ENCODE assay signal across 16 cellular contexts in the genomic region with DNA sequence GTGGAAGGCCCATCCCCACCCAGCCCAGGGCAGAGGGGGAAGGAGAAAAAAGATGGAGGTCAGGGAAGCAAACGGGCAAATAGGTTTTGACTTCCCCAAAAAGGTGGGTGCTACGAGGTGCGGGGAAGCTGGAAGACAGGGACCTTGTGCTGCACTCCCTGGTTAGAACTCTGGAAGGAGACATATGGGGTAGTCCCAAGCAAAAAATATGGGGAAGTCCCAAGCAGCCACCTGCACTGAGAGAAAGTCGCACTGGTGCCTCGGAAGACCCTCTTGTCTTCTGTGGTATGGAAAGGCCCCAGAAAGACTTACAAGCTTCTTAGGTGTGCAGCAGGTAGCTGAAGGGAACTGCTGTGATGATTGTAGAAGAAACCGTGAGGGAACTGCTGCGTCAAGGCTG.
DNase-seq lines count a peak whose midpoint lies in the region; ATAC-seq and TF ChIP-seq lines count a peak whose summit lies in the region.
"Had no signal": no experiment of that assay in that cellular context is flagged by ENCODE, and none has a peak within 500 bp of the region (broad histone marks: within the 10 kb centered on the region; RNA-seq: fewer than 3 reads in every experiment).

No MANE protein-coding gene starts in this region.

- H2BK15ac ChIP-seq in IMR-90 (ENCODE audit: low read depth, low read length): peak overlapping the region; percentile 42; the same call in 1 of the 3 replicates
- no peak overlapping the region for H2BK15ac ChIP-seq in neuronal stem cell (ENCODE audit: low read length)

- no peaks in the 10 kb centered on the region for H3K9me3 ChIP-seq in IMR-90 (ENCODE audit: control insufficient read depth, insufficient read depth, low read length)
- no peaks in the 10 kb centered on the region for H3K9me3 ChIP-seq in neuronal stem cell (replicated peaks in 1 of 2; ENCODE audit: control insufficient read depth in 2 of 2, insufficient read depth in 1 of 2, low read depth in 1 of 2, low read length in 2 of 2)
- H3K9me3 ChIP-seq in skeletal muscle tissue (ENCODE audit: control insufficient read depth in 3 of 3, low read length in 3 of 3): no peaks in the 10 kb centered on the region
- no peaks in the 10 kb centered on the region for H3K9me3 ChIP-seq in lower lobe of right lung
- no peaks in the 10 kb centered on the region for H3K9me3 ChIP-seq in upper lobe of right lung

- H4K8ac ChIP-seq in IMR-90 (ENCODE audit: low read depth in 2 of 2, low read length in 2 of 2): peak overlapping the region in 1 of 2 experiments; percentile 37; a peak in 1 of 4 replicates
- H4K8ac ChIP-seq in neuronal stem cell (ENCODE audit: low read depth, low read length): no peak overlapping the region

- H4K5ac ChIP-seq in IMR-90 (ENCODE audit: low read depth, low read length): no peak overlapping the region

- H3K4ac ChIP-seq in IMR-90 (ENCODE audit: low read depth, low read length) (peak overlapping the region; percentile 79), neuronal stem cell (ENCODE audit: low read length) (no peak overlapping the region)

- no peaks in the 10 kb centered on the region for H3K79me1 ChIP-seq in IMR-90 (ENCODE audit: low read depth in 1 of 2, low read length in 2 of 2)
- H3K79me1 ChIP-seq in neuronal stem cell (ENCODE audit: low read depth, low read length): peaks cover 3% of the 10 kb centered on the region

- H3K36me3 ChIP-seq in IMR-90 (ENCODE audit: control insufficient read depth, insufficient read depth, low read length) (no peaks in the 10 kb centered on the region), neuronal stem cell (replicated peaks in 1 of 2; ENCODE audit: control insufficient read depth in 2 of 2, insufficient read depth in 2 of 2, low read length in 2 of 2) (no peaks in the 10 kb centered on the region), skeletal muscle tissue (ENCODE audit: control insufficient read depth in 3 of 3, insufficient read depth in 3 of 3, low read length in 3 of 3) (no peaks in the 10 kb centered on the region), lower lobe of right lung (no peaks in the 10 kb centered on the region), upper lobe of right lung (no peaks in the 10 kb centered on the region)

- dilution Hi-C loops in IMR-90 (cut with HindIII; ENCODE audit: low sequenced_read_pairs, unreplicated experiment): no loop called here

- POLR2A ChIA-PET in IMR-90 (lab: Charles Lee; ENCODE audit: unreplicated experiment): no interaction called here

- BruUV-seq in IMR-90 (replicated peaks; lab: Mats Ljungman, UMichigan): no TSS peak

- peaks cover 11% of the 10 kb centered on the region for H3K4me1 ChIP-seq in IMR-90 (ENCODE audit: control insufficient read depth, insufficient read depth, low read length)
- H3K4me1 ChIP-seq in neuronal stem cell (ENCODE audit: control insufficient read depth in 2 of 2, insufficient read depth in 1 of 2, low read depth in 1 of 2, low read length in 2 of 2): peaks cover 5 to 7% of the 10 kb centered on the region in 2 donors
- peaks cover 18 to 40% (median 31%) of the 10 kb centered on the region in 3 donors for H3K4me1 ChIP-seq in skeletal muscle tissue (ENCODE audit: control insufficient read depth in 3 of 3, insufficient read depth in 3 of 3, low read length in 3 of 3)
- H3K4me1 ChIP-seq in lower lobe of right lung: peaks cover 14% of the 10 kb centered on the region
- peaks cover 8% of the 10 kb centered on the region for H3K4me1 ChIP-seq in upper lobe of right lung

- no peak overlapping the region for H2BK5ac ChIP-seq in IMR-90 (ENCODE audit: low read depth, low read length, poor library complexity, severe bottlenecking)
- no peak overlapping the region for H2BK5ac ChIP-seq in neuronal stem cell (ENCODE audit: low read length)

- H3K4me3 ChIP-seq in IMR-90 (ENCODE audit: insufficient read depth, low read depth, low read length) (no peak overlapping the region), neuronal stem cell (ENCODE audit: low read length in 2 of 2) (no peak overlapping the region), skeletal muscle tissue (ENCODE audit: low read length in 3 of 3) (no peak overlapping the region), lower lobe of right lung (no peak overlapping the region), upper lobe of right lung (no peak overlapping the region)

- no peak for TF ChIP-seq RAD21 in IMR-90 (IDR thresholded peaks at IDR 0.05; ENCODE audit: low read length)

- H3K56ac ChIP-seq in IMR-90 (ENCODE audit: extremely low read depth, insufficient read depth, low read length): no peak overlapping the region

- H2BK120ac ChIP-seq in IMR-90 (ENCODE audit: low read depth, low read length) (peak overlapping the region; percentile 72; the same call in 1 of the 2 replicates), neuronal stem cell (ENCODE audit: low read depth, low read length) (no peak overlapping the region)

- in situ Hi-C loops in IMR-90 (cut with MboI; ENCODE audit: low sequenced_read_pairs): no loop called here

- TF ChIP-seq CTCF in IMR-90 (conservative IDR thresholded peaks at IDR 0.05; ENCODE audit: low read depth, low read length): no peak
- no peak for TF ChIP-seq CTCF in lower lobe of right lung (IDR thresholded peaks at IDR 0.05)
- TF ChIP-seq CTCF in upper lobe of right lung (IDR thresholded peaks at IDR 0.05): no peak

- H2AFZ ChIP-seq in IMR-90 (replicated peaks; ENCODE audit: low read length, poor library complexity) (no peak overlapping the region), neuronal stem cell (ENCODE audit: low read length) (no peak overlapping the region)

- H3K18ac ChIP-seq in IMR-90 (ENCODE audit: low read depth, low read length) (no peak overlapping the region), neuronal stem cell (ENCODE audit: low read length) (no peak overlapping the region)

- H4K20me1 ChIP-seq in IMR-90 (ENCODE audit: insufficient read depth, low read length): no peaks in the 10 kb centered on the region

- H2AK9ac ChIP-seq in IMR-90 (replicated peaks; ENCODE audit: low read depth, low read length, poor library complexity): no peak overlapping the region

- peak overlapping the region; percentile 0 for H2BK12ac ChIP-seq in neuronal stem cell (ENCODE audit: low read length)

- intact Hi-C loops in IMR-90 (cut with micrococcal nuclease) (no loop called here), lower lobe of right lung (cut with DNase I) (no loop called here), upper lobe of right lung (cut with DNase I) (no loop called here)
- intact Hi-C loops in dendritic cell treated with granulocyte-macrophage colony-stimulating factor and Interleukin-4, amounts not matched to agents 40 ng/mL and 50 ng/mL, for 4 days (cut with micrococcal nuclease): loop anchor here (5.0 kb wide), 1 partner anchor 33 kb away; no protein-coding TSS in a partner anchor

- CTCF ChIA-PET in IMR-90 (lab: Yijun Ruan, JAX): no interaction called here

- no peak overlapping the region for H3K4me3 Mint-ChIP-seq in dendritic cell treated with granulocyte-macrophage colony-stimulating factor and Interleukin-4, amounts not matched to agents 40 ng/mL and 50 ng/mL, for 4 days
- no peak overlapping the region for H3K4me3 Mint-ChIP-seq in activated T-helper 17 cell treated with anti-CD3 and anti-CD28 coated beads, Interleukin-2, amount 50 U/mL, for 72 hours
- H3K4me3 Mint-ChIP-seq: B cell; CD8-positive, alpha-beta T cell; H9 had no signal

- 95% methylated on average over 2 of the region's 7 CpGs; no CpG with 5 or more reads in 1 of the 2 experiments for WGBS in IMR-90 (ENCODE audit: extremely low coverage in 2 of 2, insufficient read length in 1 of 2), 2 experiments
- no CpG with 5 or more reads among the region's 7 CpGs for WGBS in neuronal stem cell (ENCODE audit: extremely low coverage in 2 of 2, insufficient read length in 2 of 2, insufficient replicate concordance in 1 of 2), 2 donors

- peak overlapping the region; percentile 59; the same call in 1 of the 2 replicates for H4K91ac ChIP-seq in IMR-90 (ENCODE audit: insufficient read depth, low read depth, low read length)
- H4K91ac ChIP-seq in neuronal stem cell (ENCODE audit: low read depth, low read length, poor library complexity): no peak overlapping the region

- peaks cover 52% of the 10 kb centered on the region for H3K4me1 Mint-ChIP-seq in dendritic cell treated with granulocyte-macrophage colony-stimulating factor and Interleukin-4, amounts not matched to agents 40 ng/mL and 50 ng/mL, for 4 days (ENCODE audit: low read depth)
- H3K4me1 Mint-ChIP-seq in activated T-helper 17 cell treated with anti-CD3 and anti-CD28 coated beads, Interleukin-2, amount 50 U/mL, for 72 hours: peaks cover 10% of the 10 kb centered on the region

- no peaks in the 10 kb centered on the region for H3K27me3 ChIP-seq in IMR-90 (ENCODE audit: control insufficient read depth, insufficient read depth, low read length)
- no peaks in the 10 kb centered on the region for H3K27me3 ChIP-seq in neuronal stem cell (ENCODE audit: control insufficient read depth in 3 of 3, insufficient read depth in 3 of 3, low read depth in 1 of 3, low read length in 3 of 3)
- H3K27me3 ChIP-seq in skeletal muscle tissue (ENCODE audit: control insufficient read depth in 3 of 3, insufficient read depth in 3 of 3, low read length in 3 of 3): no peaks in the 10 kb centered on the region
- no peaks in the 10 kb centered on the region for H3K27me3 ChIP-seq in lower lobe of right lung (ENCODE audit: low read depth)
- no peaks in the 10 kb centered on the region for H3K27me3 ChIP-seq in upper lobe of right lung

- no peaks in the 10 kb centered on the region for H3K9me3 Mint-ChIP-seq in dendritic cell treated with granulocyte-macrophage colony-stimulating factor and Interleukin-4, amounts not matched to agents 40 ng/mL and 50 ng/mL, for 4 days
- H3K9me3 Mint-ChIP-seq in activated T-helper 17 cell treated with anti-CD3 and anti-CD28 coated beads, Interleukin-2, amount 50 U/mL, for 72 hours: no peaks in the 10 kb centered on the region
- H3K9me3 Mint-ChIP-seq: CD8-positive, alpha-beta T cell; H9 had no signal

- no peak overlapping the region for H3K23ac ChIP-seq in IMR-90 (ENCODE audit: low read depth, low read length)
- H3K23ac ChIP-seq in neuronal stem cell (ENCODE audit: low read depth, low read length, poor library complexity): no peak overlapping the region

- H3K9ac ChIP-seq in IMR-90 (ENCODE audit: low read depth, low read length): no peak overlapping the region
- no peak overlapping the region for H3K9ac ChIP-seq in neuronal stem cell (ENCODE audit: low read depth, low read length, poor library complexity)
- H3K9ac ChIP-seq in skeletal muscle tissue (ENCODE audit: low read depth in 1 of 3, low read length in 3 of 3): peak overlapping the region in 1 of 3 donors; percentile 32

- DNase-seq in IMR-90 (no peak), neuronal stem cell (ENCODE audit: low spot score) (no peak), lower lobe of right lung (no peak), upper lobe of right lung (no peak)
- DNase-seq: C1 segment of cervical spinal cord; CD8-positive, alpha-beta T cell; COR-L47; DMS153; DMS79 treated with DMSO at 0.1 percent for 48 hours; EL; GOT3; H9 had no signal

- peak overlapping the region; percentile 83 for H3K27ac Mint-ChIP-seq in dendritic cell treated with granulocyte-macrophage colony-stimulating factor and Interleukin-4, amounts not matched to agents 40 ng/mL and 50 ng/mL, for 4 days
- H3K27ac Mint-ChIP-seq in activated T-helper 17 cell treated with anti-CD3 and anti-CD28 coated beads, Interleukin-2, amount 50 U/mL, for 72 hours: no peak overlapping the region
- H3K27ac Mint-ChIP-seq: B cell; CD8-positive, alpha-beta T cell had no signal

- no peaks in the 10 kb centered on the region for H3K36me3 Mint-ChIP-seq in dendritic cell treated with granulocyte-macrophage colony-stimulating factor and Interleukin-4, amounts not matched to agents 40 ng/mL and 50 ng/mL, for 4 days (ENCODE audit: low read depth)
- no peaks in the 10 kb centered on the region for H3K36me3 Mint-ChIP-seq in activated T-helper 17 cell treated with anti-CD3 and anti-CD28 coated beads, Interleukin-2, amount 50 U/mL, for 72 hours (ENCODE audit: low read depth)
- H3K36me3 Mint-ChIP-seq: CD8-positive, alpha-beta T cell had no signal

- H3K14ac ChIP-seq in IMR-90 (replicated peaks; ENCODE audit: low read depth, low read length) (0 out of 2 replicates have a peak overlapping the region, but pooled peaks have one; percentile 31), neuronal stem cell (ENCODE audit: low read length) (no peak overlapping the region)

- peak overlapping the region; percentile 31; the same call in 1 of the 2 replicates for H2AK5ac ChIP-seq in IMR-90 (ENCODE audit: low read depth, low read length)
- H2AK5ac ChIP-seq in neuronal stem cell (ENCODE audit: low read depth, low read length): peak overlapping the region; percentile 28

- peaks cover 7% of the 10 kb centered on the region for H3K9me1 ChIP-seq in IMR-90 (ENCODE audit: insufficient read depth, low read length)

- TF ChIP-seq POLR2A in IMR-90 (IDR thresholded peaks at IDR 0.05; ENCODE audit: low read depth, low read length): no peak

- no peak overlapping the region for H3K27ac ChIP-seq in IMR-90 (ENCODE audit: insufficient read depth, low read length)
- H3K27ac ChIP-seq in neuronal stem cell (replicated peaks; ENCODE audit: low read length): no peak overlapping the region
- peak overlapping the region; percentile 62 for H3K27ac ChIP-seq in skeletal muscle tissue (ENCODE audit: low read depth, low read length)
- no peak overlapping the region for H3K27ac ChIP-seq in lower lobe of right lung
- no peak overlapping the region for H3K27ac ChIP-seq in upper lobe of right lung

- H3K4me2 ChIP-seq in IMR-90 (ENCODE audit: low read depth, low read length): no peak overlapping the region
- no peak overlapping the region for H3K4me2 ChIP-seq in neuronal stem cell (ENCODE audit: insufficient read depth, low read length, poor library complexity, severe bottlenecking)

- peak overlapping the region; percentile 88; the same call in 1 of the 2 replicates for H2BK20ac ChIP-seq in IMR-90 (ENCODE audit: low read depth, low read length)

- H3K27me3 Mint-ChIP-seq in dendritic cell treated with granulocyte-macrophage colony-stimulating factor and Interleukin-4, amounts not matched to agents 40 ng/mL and 50 ng/mL, for 4 days: no peaks in the 10 kb centered on the region
- no peaks in the 10 kb centered on the region for H3K27me3 Mint-ChIP-seq in activated T-helper 17 cell treated with anti-CD3 and anti-CD28 coated beads, Interleukin-2, amount 50 U/mL, for 72 hours
- H3K27me3 Mint-ChIP-seq: B cell had no signal

- no peak for ATAC-seq in IMR-90 (ENCODE audit: low read depth)
- ATAC-seq in activated T-helper 17 cell treated with anti-CD3 and anti-CD28 coated beads, Interleukin-2, amount 50 U/mL, for 72 hours (replicated peaks): no peak
- no peak for ATAC-seq in lower lobe of right lung
- no peak for ATAC-seq in upper lobe of right lung
- ATAC-seq: CD8-positive, alpha-beta T cell had no signal
